ENCODE assay signal across 1 cellular context in genomic region chr21:44338971-44339910, GRCh38.
TF ChIP-seq lines count a peak whose summit lies in the region.

TSS of gene CFAP410 (minus strand) at chr21:44339390. CDS start at chr21:44339194, 196 bp downstream.

TF ChIP-seq in HepG2, 621 proteins besides CTCF, POLR2A, EP300 and RAD21 (continued from another document and continues in another):
- TF ChIP-seq RBAK (CRISPR knock-in tag; IDR thresholded peaks at IDR 0.05), result no peak
- TF ChIP-seq STAT5B (CRISPR knock-in tag; IDR thresholded peaks at IDR 0.05), result no peak
- peak; percentile 80; the same call in 1 of the 2 replicates for TF ChIP-seq FOXC1 (CRISPR knock-in tag; IDR thresholded peaks at IDR 0.05; ENCODE audit: borderline replicate concordance)
- TF ChIP-seq PHB2 (IDR thresholded peaks at IDR 0.05; ENCODE audit: partially characterized antibody), result no peak
- no peak for TF ChIP-seq TCF7L2 (IDR thresholded peaks at IDR 0.05; ENCODE audit: low read depth, low read length)
- TF ChIP-seq ZNF652 (CRISPR knock-in tag; IDR thresholded peaks at IDR 0.05; ENCODE audit: borderline replicate concordance, low read depth), result no peak
- no peak for TF ChIP-seq RFX3 (CRISPR knock-in tag; IDR thresholded peaks at IDR 0.05)
- TF ChIP-seq NONO (IDR thresholded peaks at IDR 0.05), result no peak
- TF ChIP-seq NONO (CRISPR knock-in tag; conservative IDR thresholded peaks at IDR 0.05), result peak; percentile 96
- TF ChIP-seq ATF7-NPFF (CRISPR knock-in tag; IDR thresholded peaks at IDR 0.05; ENCODE audit: low read depth), result peak; percentile 81; the same call in 1 of the 2 replicates
- TF ChIP-seq, protein P1, sequence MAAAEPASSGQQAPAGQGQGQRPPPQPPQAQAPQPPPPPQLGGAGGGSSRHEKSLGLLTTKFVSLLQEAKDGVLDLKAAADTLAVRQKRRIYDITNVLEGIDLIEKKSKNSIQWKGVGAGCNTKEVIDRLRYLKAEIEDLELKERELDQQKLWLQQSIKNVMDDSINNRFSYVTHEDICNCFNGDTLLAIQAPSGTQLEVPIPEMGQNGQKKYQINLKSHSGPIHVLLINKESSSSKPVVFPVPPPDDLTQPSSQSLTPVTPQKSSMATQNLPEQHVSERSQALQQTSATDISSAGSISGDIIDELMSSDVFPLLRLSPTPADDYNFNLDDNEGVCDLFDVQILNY (CRISPR knock-in tag; conservative IDR thresholded peaks at IDR 0.05), result no peak; the same call in 1 of the 2 replicates
- TF ChIP-seq ZNF777 (CRISPR knock-in tag; IDR thresholded peaks at IDR 0.05), result peak; percentile 54
- no peak for TF ChIP-seq ZNF572 (CRISPR knock-in tag; IDR thresholded peaks at IDR 0.05)
- TF ChIP-seq ZNF83 (CRISPR knock-in tag; IDR thresholded peaks at IDR 0.05; ENCODE audit: borderline replicate concordance), result 0 out of 2 replicates have a peak, but pooled peaks have one; percentile 37
- TF ChIP-seq, protein P2, sequence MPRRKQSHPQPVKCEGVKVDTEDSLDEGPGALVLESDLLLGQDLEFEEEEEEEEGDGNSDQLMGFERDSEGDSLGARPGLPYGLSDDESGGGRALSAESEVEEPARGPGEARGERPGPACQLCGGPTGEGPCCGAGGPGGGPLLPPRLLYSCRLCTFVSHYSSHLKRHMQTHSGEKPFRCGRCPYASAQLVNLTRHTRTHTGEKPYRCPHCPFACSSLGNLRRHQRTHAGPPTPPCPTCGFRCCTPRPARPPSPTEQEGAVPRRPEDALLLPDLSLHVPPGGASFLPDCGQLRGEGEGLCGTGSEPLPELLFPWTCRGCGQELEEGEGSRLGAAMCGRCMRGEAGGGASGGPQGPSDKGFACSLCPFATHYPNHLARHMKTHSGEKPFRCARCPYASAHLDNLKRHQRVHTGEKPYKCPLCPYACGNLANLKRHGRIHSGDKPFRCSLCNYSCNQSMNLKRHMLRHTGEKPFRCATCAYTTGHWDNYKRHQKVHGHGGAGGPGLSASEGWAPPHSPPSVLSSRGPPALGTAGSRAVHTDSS (CRISPR knock-in tag; conservative IDR thresholded peaks at IDR 0.05), result no peak
- TF ChIP-seq ZNF710 (CRISPR knock-in tag; IDR thresholded peaks at IDR 0.05; ENCODE audit: borderline replicate concordance), result peak; percentile 42; the same call in 1 of the 2 replicates
- TF ChIP-seq TOE1 (CRISPR knock-in tag; IDR thresholded peaks at IDR 0.05), result no peak; the same call in 1 of the 2 replicates
- peak; percentile 18; the same call in 1 of the 2 replicates for TF ChIP-seq DPF2 (CRISPR knock-in tag; IDR thresholded peaks at IDR 0.05; ENCODE audit: borderline replicate concordance, low read depth)
- no peak for TF ChIP-seq ZNF468 (CRISPR knock-in tag; IDR thresholded peaks at IDR 0.05)
- TF ChIP-seq ZNF446 (CRISPR knock-in tag; IDR thresholded peaks at IDR 0.05), result peak; percentile 48; the same call in 1 of the 2 replicates
- peak; percentile 92 for TF ChIP-seq TARDBP (CRISPR knock-in tag; IDR thresholded peaks at IDR 0.05)
- no peak for TF ChIP-seq TRIM24 (CRISPR knock-in tag; IDR thresholded peaks at IDR 0.05)
- TF ChIP-seq RARA (CRISPR knock-in tag; IDR thresholded peaks at IDR 0.05), result no peak; the same call in 1 of the 2 replicates
- TF ChIP-seq TBP (CRISPR knock-in tag; IDR thresholded peaks at IDR 0.05), result 0 out of 2 replicates have a peak, but pooled peaks have one; percentile 56
- no peak for TF ChIP-seq ZNF550 (CRISPR knock-in tag; IDR thresholded peaks at IDR 0.05; ENCODE audit: borderline replicate concordance)
- TF ChIP-seq ELF1 (CRISPR knock-in tag; IDR thresholded peaks at IDR 0.05), result peak; percentile 100
- TF ChIP-seq ZNF598 (CRISPR knock-in tag; IDR thresholded peaks at IDR 0.05; ENCODE audit: borderline replicate concordance), result peak; percentile 67; the same call in 1 of the 2 replicates
- TF ChIP-seq, protein P3, sequence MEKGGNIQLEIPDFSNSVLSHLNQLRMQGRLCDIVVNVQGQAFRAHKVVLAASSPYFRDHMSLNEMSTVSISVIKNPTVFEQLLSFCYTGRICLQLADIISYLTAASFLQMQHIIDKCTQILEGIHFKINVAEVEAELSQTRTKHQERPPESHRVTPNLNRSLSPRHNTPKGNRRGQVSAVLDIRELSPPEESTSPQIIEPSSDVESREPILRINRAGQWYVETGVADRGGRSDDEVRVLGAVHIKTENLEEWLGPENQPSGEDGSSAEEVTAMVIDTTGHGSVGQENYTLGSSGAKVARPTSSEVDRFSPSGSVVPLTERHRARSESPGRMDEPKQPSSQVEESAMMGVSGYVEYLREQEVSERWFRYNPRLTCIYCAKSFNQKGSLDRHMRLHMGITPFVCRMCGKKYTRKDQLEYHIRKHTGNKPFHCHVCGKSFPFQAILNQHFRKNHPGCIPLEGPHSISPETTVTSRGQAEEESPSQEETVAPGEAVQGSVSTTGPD (CRISPR knock-in tag; IDR thresholded peaks at IDR 0.05), result no peak
- no peak for TF ChIP-seq ZFP1 (CRISPR knock-in tag; IDR thresholded peaks at IDR 0.05)
- TF ChIP-seq, protein P4, sequence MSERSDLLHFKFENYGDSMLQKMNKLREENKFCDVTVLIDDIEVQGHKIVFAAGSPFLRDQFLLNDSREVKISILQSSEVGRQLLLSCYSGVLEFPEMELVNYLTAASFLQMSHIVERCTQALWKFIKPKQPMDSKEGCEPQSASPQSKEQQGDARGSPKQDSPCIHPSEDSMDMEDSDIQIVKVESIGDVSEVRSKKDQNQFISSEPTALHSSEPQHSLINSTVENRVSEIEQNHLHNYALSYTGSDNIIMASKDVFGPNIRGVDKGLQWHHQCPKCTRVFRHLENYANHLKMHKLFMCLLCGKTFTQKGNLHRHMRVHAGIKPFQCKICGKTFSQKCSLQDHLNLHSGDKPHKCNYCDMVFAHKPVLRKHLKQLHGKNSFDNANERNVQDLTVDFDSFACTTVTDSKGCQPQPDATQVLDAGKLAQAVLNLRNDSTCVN (CRISPR knock-in tag; IDR thresholded peaks at IDR 0.05; ENCODE audit: borderline replicate concordance), result peak; percentile 34; the same call in 1 of the 2 replicates
- TF ChIP-seq ELK4 (CRISPR knock-in tag; IDR thresholded peaks at IDR 0.05; ENCODE audit: borderline replicate concordance), result no peak
- TF ChIP-seq ZNF879 (CRISPR knock-in tag; IDR thresholded peaks at IDR 0.05), result no peak
- peak; percentile 61; the same call in 1 of the 2 replicates for TF ChIP-seq ZNF784 (CRISPR knock-in tag; IDR thresholded peaks at IDR 0.05; ENCODE audit: borderline replicate concordance)
- TF ChIP-seq MEF2D (CRISPR knock-in tag; IDR thresholded peaks at IDR 0.05), result peak; percentile 68
- peak; percentile 60; the same call in 1 of the 2 replicates for TF ChIP-seq NFKBIZ (CRISPR knock-in tag; IDR thresholded peaks at IDR 0.05)
- TF ChIP-seq, protein P5, sequence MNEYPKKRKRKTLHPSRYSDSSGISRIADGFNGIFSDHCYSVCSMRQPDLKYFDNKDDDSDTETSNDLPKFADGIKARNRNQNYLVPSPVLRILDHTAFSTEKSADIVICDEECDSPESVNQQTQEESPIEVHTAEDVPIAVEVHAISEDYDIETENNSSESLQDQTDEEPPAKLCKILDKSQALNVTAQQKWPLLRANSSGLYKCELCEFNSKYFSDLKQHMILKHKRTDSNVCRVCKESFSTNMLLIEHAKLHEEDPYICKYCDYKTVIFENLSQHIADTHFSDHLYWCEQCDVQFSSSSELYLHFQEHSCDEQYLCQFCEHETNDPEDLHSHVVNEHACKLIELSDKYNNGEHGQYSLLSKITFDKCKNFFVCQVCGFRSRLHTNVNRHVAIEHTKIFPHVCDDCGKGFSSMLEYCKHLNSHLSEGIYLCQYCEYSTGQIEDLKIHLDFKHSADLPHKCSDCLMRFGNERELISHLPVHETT (CRISPR knock-in tag; conservative IDR thresholded peaks at IDR 0.05), result peak; percentile 74
- TF ChIP-seq ZFX (CRISPR knock-in tag; IDR thresholded peaks at IDR 0.05; ENCODE audit: low read depth), result peak; percentile 97
- TF ChIP-seq ZNF703 (CRISPR knock-in tag; IDR thresholded peaks at IDR 0.05; ENCODE audit: borderline replicate concordance), result no peak
- TF ChIP-seq SMARCC2 (IDR thresholded peaks at IDR 0.05), result no peak
- no peak for TF ChIP-seq HOXA9 (CRISPR knock-in tag; IDR thresholded peaks at IDR 0.05; ENCODE audit: borderline replicate concordance)
- TF ChIP-seq ZFY (CRISPR knock-in tag; IDR thresholded peaks at IDR 0.05), result peak; percentile 96
- no peak for TF ChIP-seq ZNF7 (CRISPR knock-in tag; IDR thresholded peaks at IDR 0.05)
- TF ChIP-seq ZNF775 (CRISPR knock-in tag; IDR thresholded peaks at IDR 0.05; ENCODE audit: borderline replicate concordance), result no peak
- TF ChIP-seq ZMYM2 (CRISPR knock-in tag; IDR thresholded peaks at IDR 0.05), result no peak
- TF ChIP-seq, protein P6, sequence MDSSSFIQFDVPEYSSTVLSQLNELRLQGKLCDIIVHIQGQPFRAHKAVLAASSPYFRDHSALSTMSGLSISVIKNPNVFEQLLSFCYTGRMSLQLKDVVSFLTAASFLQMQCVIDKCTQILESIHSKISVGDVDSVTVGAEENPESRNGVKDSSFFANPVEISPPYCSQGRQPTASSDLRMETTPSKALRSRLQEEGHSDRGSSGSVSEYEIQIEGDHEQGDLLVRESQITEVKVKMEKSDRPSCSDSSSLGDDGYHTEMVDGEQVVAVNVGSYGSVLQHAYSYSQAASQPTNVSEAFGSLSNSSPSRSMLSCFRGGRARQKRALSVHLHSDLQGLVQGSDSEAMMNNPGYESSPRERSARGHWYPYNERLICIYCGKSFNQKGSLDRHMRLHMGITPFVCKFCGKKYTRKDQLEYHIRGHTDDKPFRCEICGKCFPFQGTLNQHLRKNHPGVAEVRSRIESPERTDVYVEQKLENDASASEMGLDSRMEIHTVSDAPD (CRISPR knock-in tag; IDR thresholded peaks at IDR 0.05), result no peak
- TF ChIP-seq ZNF549 (CRISPR knock-in tag; IDR thresholded peaks at IDR 0.05), result no peak
- 0 out of 2 replicates have a peak, but pooled peaks have one; percentile 35 for TF ChIP-seq ZC3H13 (CRISPR knock-in tag; IDR thresholded peaks at IDR 0.05)
- TF ChIP-seq, protein P7, sequence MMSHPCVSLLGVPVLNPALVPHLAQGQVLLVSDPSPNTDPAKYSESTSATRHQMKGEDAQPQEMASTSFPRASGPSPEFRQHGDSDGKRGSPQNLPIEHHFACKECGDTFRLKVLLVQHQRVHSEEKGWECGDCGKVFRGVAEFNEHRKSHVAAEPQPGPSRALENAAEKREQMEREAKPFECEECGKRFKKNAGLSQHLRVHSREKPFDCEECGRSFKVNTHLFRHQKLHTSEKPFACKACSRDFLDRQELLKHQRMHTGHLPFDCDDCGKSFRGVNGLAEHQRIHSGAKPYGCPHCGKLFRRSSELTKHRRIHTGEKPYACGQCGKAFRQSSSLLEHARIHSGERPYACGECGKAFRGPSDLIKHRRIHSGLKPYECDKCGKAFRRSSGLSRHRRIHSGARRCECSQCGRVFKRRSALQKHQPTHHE (CRISPR knock-in tag; IDR thresholded peaks at IDR 0.05; ENCODE audit: borderline replicate concordance), result no peak; the same call in 1 of the 2 replicates
- TF ChIP-seq ATAD3A (CRISPR knock-in tag; IDR thresholded peaks at IDR 0.05), result no peak
- no peak for TF ChIP-seq ZNF17 (CRISPR knock-in tag; IDR thresholded peaks at IDR 0.05)
- TF ChIP-seq ZBTB25 (CRISPR knock-in tag; IDR thresholded peaks at IDR 0.05), result peak; percentile 73; the same call in 1 of the 2 replicates
- TF ChIP-seq SNAPC2 (CRISPR knock-in tag; IDR thresholded peaks at IDR 0.05), result no peak
- TF ChIP-seq ZNF432 (CRISPR knock-in tag; IDR thresholded peaks at IDR 0.05; ENCODE audit: borderline replicate concordance), result no peak
